In genomic region chr7:130490287-130490686, GRCh38 we compare ENCODE assay signal across 9 cellular contexts. TPM values are rescaled to one million over a fixed set of nuclear protein-coding genes. Genes with fewer than 3 reads are reported as not detected.
DNase-seq lines count a peak whose midpoint lies in the region; ATAC-seq and TF ChIP-seq lines count a peak whose summit lies in the region.
"Had no signal": no experiment of that assay in that cellular context is flagged by ENCODE, and none has a peak within 500 bp of the region (broad histone marks: within the 10 kb centered on the region; RNA-seq: fewer than 3 reads in every experiment).

No MANE protein-coding gene starts in this region.

- no peak for TF ChIP-seq POLR2A in tibial nerve (IDR thresholded peaks at IDR 0.05)

- intact Hi-C loops in cardiac septum (cut with DNase I), result loop anchor here (5.0 kb wide), 2 partner anchors 138 to 218 kb away; no protein-coding TSS in a partner anchor

- H2BK5ac ChIP-seq in mesendoderm (ENCODE audit: low read length), result no peak overlapping the region

- no peak overlapping the region for H4K5ac ChIP-seq in mesendoderm (ENCODE audit: low read length)

- WGBS in mesendoderm (ENCODE audit: extremely low coverage, insufficient coverage, low lambda C conversion rate), result no CpG with 5 or more reads among the region's 16 CpGs
- 46 to 51% methylated on average over 16 of the region's 16 CpGs for WGBS in tibial nerve, 2 donors

- H3K79me1 ChIP-seq in mesendoderm (ENCODE audit: low read length), result peaks cover 11% of the 10 kb centered on the region

- peak overlapping the region; percentile 29 for H4K8ac ChIP-seq in mesendoderm (ENCODE audit: low read depth, low read length)

- no peak overlapping the region for H2BK15ac ChIP-seq in mesendoderm (replicated peaks; ENCODE audit: low read depth)

- H3K27me3 ChIP-seq in cardiac muscle cell (peaks cover 8% of the 10 kb centered on the region), mesendoderm (ENCODE audit: insufficient read depth, low read length, poor library complexity) (peaks cover 6% of the 10 kb centered on the region), tibial nerve (no peaks in the 10 kb centered on the region)

- peak overlapping the region; percentile 57 for H3K56ac ChIP-seq in mesendoderm (ENCODE audit: low read length)

- H2AK5ac ChIP-seq in mesendoderm (ENCODE audit: low read length), result no peak overlapping the region

- H3K36me3 ChIP-seq in cardiac muscle cell (no peaks in the 10 kb centered on the region), mesendoderm (ENCODE audit: control insufficient read depth, insufficient read depth, low read length) (no peaks in the 10 kb centered on the region), tibial nerve (no peaks in the 10 kb centered on the region)
- H3K36me3 ChIP-seq: prostate gland had no signal

- no peak overlapping the region for H3K18ac ChIP-seq in mesendoderm (ENCODE audit: low read length)

- no peaks in the 10 kb centered on the region for H3K9me3 ChIP-seq in cardiac muscle cell (ENCODE audit: low read depth)
- H3K9me3 ChIP-seq in tibial nerve, result peaks cover 0 to 9% (median 0%) of the 10 kb centered on the region in 4 donors
- H3K9me3 ChIP-seq: prostate gland had no signal

- H3K79me2 ChIP-seq in mesendoderm (ENCODE audit: control insufficient read depth, insufficient read depth, low read length), result peaks cover 19% of the 10 kb centered on the region

- ATAC-seq in GM21381 (IDR thresholded peaks at IDR 0.05; ENCODE audit: unreplicated experiment) (no peak), GM21723 (IDR thresholded peaks at IDR 0.05; ENCODE audit: unreplicated experiment) (no peak)

- H3K4me2 ChIP-seq in mesendoderm (ENCODE audit: low read length), result peak overlapping the region; percentile 22

- peak overlapping the region; percentile 21 for H3K4ac ChIP-seq in mesendoderm (ENCODE audit: low read depth, low read length)

- DNase-seq in cardiac muscle cell (ENCODE audit: low read depth in 1 of 2, low spot score in 1 of 2), result peak in 1 of 2 donors; percentile 20
- DNase-seq in cardiac septum (ENCODE audit: low spot score), result no peak
- no peak for DNase-seq in coronary artery (ENCODE audit: low spot score)
- DNase-seq in mesendoderm, result peak; percentile 64
- DNase-seq in tibial nerve (ENCODE audit: low spot score in 2 of 2), result no peak
- no peak for DNase-seq in COR-L47 (lab: John Stamatoyannopoulos, UW)

- H3K4me3 ChIP-seq in cardiac muscle cell, result peak overlapping the region; percentile 53
- H3K4me3 ChIP-seq in coronary artery, result peak overlapping the region; percentile 73
- H3K4me3 ChIP-seq in mesendoderm (ENCODE audit: low read length), result no peak overlapping the region
- peak overlapping the region; percentile 27 to 54 (median 34) for H3K4me3 ChIP-seq in tibial nerve

- H3K27ac ChIP-seq in cardiac muscle cell (no peak overlapping the region), coronary artery (no peak overlapping the region), mesendoderm (ENCODE audit: low read depth, low read length) (no peak overlapping the region), tibial nerve (peak overlapping the region in 2 of 4 donors; percentile 47 to 70)
- H3K27ac ChIP-seq: prostate gland had no signal

- no peak overlapping the region for H3K23ac ChIP-seq in mesendoderm (ENCODE audit: low read length)

- peak overlapping the region; percentile 52 for H3K9ac ChIP-seq in mesendoderm (ENCODE audit: low read length)

- H3K4me1 ChIP-seq in cardiac muscle cell (ENCODE audit: low read depth) (peaks cover 13% of the 10 kb centered on the region), mesendoderm (ENCODE audit: control insufficient read depth, low read depth, low read length) (peaks cover 3% of the 10 kb centered on the region), tibial nerve (peaks cover 0 to 50% (median 5%) of the 10 kb centered on the region in 4 donors)

- TF ChIP-seq CTCF in cardiac muscle cell (IDR thresholded peaks at IDR 0.05; ENCODE audit: low read depth, low read length) (no peak), coronary artery (IDR thresholded peaks at IDR 0.05) (no peak), tibial nerve (IDR thresholded peaks at IDR 0.05) (no peak)

- TF ChIP-seq EP300 in tibial nerve (IDR thresholded peaks at IDR 0.05), result no peak

- no peak overlapping the region for H2BK120ac ChIP-seq in mesendoderm (ENCODE audit: low read depth, low read length)

RNA-seq across cellular contexts. Expression of gene MEST, which starts 1.6 kb away (rescaled TPM):
- total RNA-seq in cardiac muscle cell (56.2 and 57.2 TPM in 2 replicates), cardiac septum (6.1 TPM), tibial nerve (100 to 1,000 TPM in 1 of 4 donors, 10 to 100 TPM in 3; 12.2 to 311 (median 62.5) TPM)
- 91.6 and 98.3 TPM in 2 replicates for polyA plus RNA-seq in cardiac muscle cell
- 123 TPM for polyA plus RNA-seq in mesendoderm (2013, experiment 1 of 2)
- 117 TPM for polyA plus RNA-seq in mesendoderm (2013, experiment 2 of 2)

RNA-seq across cellular contexts. Expression of gene CEP41, which starts 49.5 kb away (rescaled TPM):
- total RNA-seq in cardiac muscle cell (8.0 and 10.7 TPM in 2 replicates), cardiac septum (4.6 TPM), tibial nerve (1 to 10 TPM; 4.4 to 9.6 (median 5.3) TPM)
- polyA plus RNA-seq in cardiac muscle cell, result 27.4 and 48.8 TPM in 2 replicates
- polyA plus RNA-seq in mesendoderm (2013, experiment 1 of 2), result 11.1 TPM
- polyA plus RNA-seq in mesendoderm (2013, experiment 2 of 2), result 11.3 TPM
